8 cellular contexts compared by ENCODE assay signal in genomic region chr2:69645026-69645425, GRCh38. TPM values are rescaled to one million over a fixed set of nuclear protein-coding genes. Genes with fewer than 3 reads are reported as not detected.
DNase-seq lines count a peak whose midpoint lies in the region; ATAC-seq, FAIRE-seq and TF ChIP-seq lines count a peak whose summit lies in the region.

No MANE protein-coding gene starts in this region.

- TF ChIP-seq CTCF in NB4 (IDR thresholded peaks at IDR 0.05; ENCODE audit: low read depth, low read length) (no peak), breast epithelium (IDR thresholded peaks at IDR 0.05) (no peak), D721Med (IDR thresholded peaks at IDR 0.05; ENCODE audit: insufficient read depth, missing control alignments) (no peak)

- H3K27ac ChIP-seq in breast epithelium: peak overlapping the region; percentile 94 to 95
- peak overlapping the region; percentile 95 to 97 for H3K27ac ChIP-seq in mucosa of rectum (ENCODE audit: low read depth in 2 of 2, low read length in 2 of 2)

- ATAC-seq in HG03571 (IDR thresholded peaks at IDR 0.05; ENCODE audit: unreplicated experiment) (no peak), HG03457 (IDR thresholded peaks at IDR 0.05; ENCODE audit: unreplicated experiment) (no peak)

- DNase-seq in GF-D8 (lab: John Stamatoyannopoulos, UW) (peak; percentile 67), NB4 (ENCODE audit: low read depth) (peak; percentile 58), breast epithelium (ENCODE audit: low spot score in 2 of 2) (no peak), D721Med (ENCODE audit: insufficient read length, low spot score) (no peak), AML-193 (lab: John Stamatoyannopoulos, UW) (no peak)

- H3K36me3 ChIP-seq in breast epithelium (no peaks in the 10 kb centered on the region), mucosa of rectum (ENCODE audit: control insufficient read depth in 2 of 2, insufficient read depth in 2 of 2, low read length in 2 of 2) (no peaks in the 10 kb centered on the region)

- FAIRE-seq in D721Med (lab: Jason Lieb, UNC): no peak

- H3K4me1 ChIP-seq in breast epithelium (no peaks in the 10 kb centered on the region), mucosa of rectum (ENCODE audit: control insufficient read depth in 2 of 2, insufficient read depth in 2 of 2, low read length in 2 of 2) (peaks cover 11 to 13% of the 10 kb centered on the region in 2 donors)

- H3K27me3 ChIP-seq in breast epithelium (no peaks in the 10 kb centered on the region), mucosa of rectum (ENCODE audit: control insufficient read depth in 2 of 2, insufficient read depth in 2 of 2, low read length in 2 of 2) (no peaks in the 10 kb centered on the region)

- H3K9ac ChIP-seq in mucosa of rectum (ENCODE audit: low read depth in 1 of 2, low read length in 2 of 2): peak overlapping the region in 1 of 2 donors; percentile 70

- intact Hi-C loops in breast epithelium (cut with DNase I; ENCODE audit: low total_unique reads): loop anchor here (10.0 kb wide), 1 partner anchor 60 kb away; no protein-coding TSS in a partner anchor

- peak overlapping the region; percentile 84 for H3K4me3 ChIP-seq in NB4 (ENCODE audit: low read depth, low read length)
- peak overlapping the region; percentile 70 to 98 (median 91) for H3K4me3 ChIP-seq in breast epithelium
- H3K4me3 ChIP-seq in mucosa of rectum (ENCODE audit: low read length in 2 of 2): peak overlapping the region; percentile 96 to 97

- H3K9me3 ChIP-seq in breast epithelium (no peaks in the 10 kb centered on the region), mucosa of rectum (ENCODE audit: control insufficient read depth in 2 of 2, low read length in 2 of 2) (no peaks in the 10 kb centered on the region)

- no peak for TF ChIP-seq POLR2A in NB4 (IDR thresholded peaks at IDR 0.05; ENCODE audit: extremely low read depth, insufficient read length)
- no peak for TF ChIP-seq POLR2A in breast epithelium (IDR thresholded peaks at IDR 0.05)

RNA-seq across cellular contexts. Expression of gene AAK1, which starts 1.5 kb away (rescaled TPM):
- 10 to 100 TPM; 37.9 to 54.0 (median 44.9) TPM for total RNA-seq in breast epithelium

Comparison
In these comparisons a context has a peak if more than half of its experiments do, and no peak if none do; other contexts are left out.
1. DNase-seq: peak in GF-D8 (single experiment) and NB4 (single experiment); none in breast epithelium (0 of 2), D721Med (single experiment) and AML-193 (0 of 2).
2. Peak in every context shown above with its lines, with median percentiles within 50 percentile points of each other: H3K4me3 ChIP-seq.